ENCODE assay signal across 20 cellular contexts in the genomic region with DNA sequence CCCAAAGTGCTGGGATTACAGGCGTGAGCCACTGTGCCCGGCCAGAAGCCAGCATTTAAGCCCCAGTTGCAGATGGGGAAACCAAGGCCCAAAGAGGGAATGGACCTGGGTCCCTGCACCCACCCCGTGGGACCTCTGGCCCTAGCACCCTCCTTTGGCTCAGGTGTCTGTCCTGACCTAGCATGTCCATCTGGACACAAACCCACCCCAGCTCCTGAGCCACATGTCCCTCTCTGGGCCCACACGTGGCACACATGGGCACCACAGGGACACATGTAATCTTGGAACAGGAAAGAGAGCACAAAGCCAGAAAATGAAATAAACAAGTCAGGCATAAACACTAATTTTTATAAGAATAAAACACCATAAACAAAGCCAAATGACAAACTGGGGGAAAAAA. TPM values are rescaled to one million over a fixed set of nuclear protein-coding genes. Genes with fewer than 3 reads are reported as not detected.
DNase-seq lines count a peak whose midpoint lies in the region; ATAC-seq and TF ChIP-seq lines count a peak whose summit lies in the region.
"Had no signal": no experiment of that assay in that cellular context is flagged by ENCODE, and none has a peak within 500 bp of the region (broad histone marks: within the 10 kb centered on the region; RNA-seq: fewer than 3 reads in every experiment).

No MANE protein-coding gene starts in this region.

- H3K9ac ChIP-seq in SK-N-SH (no peak overlapping the region), neural progenitor cell (no peak overlapping the region)
- H3K9ac ChIP-seq: KMS-11 had no signal

- no peak overlapping the region for H3K27ac Mint-ChIP-seq in neural progenitor cell
- peak overlapping the region; percentile 31 for H3K27ac Mint-ChIP-seq in stimulated activated memory B cell treated with anti-CD40 and anti-IgM and Interleukin-4, amounts not matched to agents 10 μg/mL and 1 μg/mL and 100 μg/mL, for 72 hours
- H3K27ac Mint-ChIP-seq: CD8-positive, alpha-beta T cell; GM23338; H9 had no signal

- TF ChIP-seq CTCF in SK-N-SH (IDR thresholded peaks at IDR 0.05) (no peak), Panc1 (IDR thresholded peaks at IDR 0.05) (no peak), neural progenitor cell (IDR thresholded peaks at IDR 0.05) (no peak), heart right ventricle (IDR thresholded peaks at IDR 0.05) (no peak)

- H3K27ac ChIP-seq in SK-N-SH (ENCODE audit: low read depth in 2 of 2, low read length in 1 of 2) = no peak overlapping the region
- peak overlapping the region; percentile 17; the same call in 1 of the 2 replicates for H3K27ac ChIP-seq in Panc1 (ENCODE audit: low read length)
- H3K27ac ChIP-seq in neural progenitor cell = no peak overlapping the region
- H3K27ac ChIP-seq in heart right ventricle = no peak overlapping the region
- H3K27ac ChIP-seq: 22Rv1, KMS-11 had no signal

- no peak for TF ChIP-seq RAD21 in SK-N-SH (IDR thresholded peaks at IDR 0.05; ENCODE audit: low read length)

- POLR2A ChIA-PET in SK-N-SH (lab: Yijun Ruan, JAX) = interaction anchor here (0.7 kb wide), 1 partner anchor 204 kb away, joined by 4 read pairs; no protein-coding TSS in a partner anchor
- POLR2A ChIA-PET in Panc1 (lab: Charles Lee) = no interaction called here

- H4K20me1 ChIP-seq in SK-N-SH (ENCODE audit: insufficient read depth) (no peaks in the 10 kb centered on the region), neural progenitor cell (ENCODE audit: low read depth) (no peaks in the 10 kb centered on the region)

- H3K4me1 ChIP-seq in SK-N-SH (ENCODE audit: control insufficient read depth in 1 of 2, insufficient read depth in 2 of 2, low read depth in 1 of 2, low read length in 1 of 2) (peaks cover 0 to 8% of the 10 kb centered on the region in 2 experiments; a peak in 2 of 4 replicates), Panc1 (ENCODE audit: control insufficient read depth, insufficient read depth, low read length) (no peaks in the 10 kb centered on the region), neural progenitor cell (peaks cover 6% of the 10 kb centered on the region), heart right ventricle (peaks cover 0 to 10% (median 3%) of the 10 kb centered on the region in 9 donors)
- H3K4me1 ChIP-seq: A549 had no signal

- H3K4me3 Mint-ChIP-seq in neural progenitor cell = peak overlapping the region; percentile 52
- H3K4me3 Mint-ChIP-seq in stimulated activated memory B cell treated with anti-CD40 and anti-IgM and Interleukin-4, amounts not matched to agents 10 μg/mL and 1 μg/mL and 100 μg/mL, for 72 hours = no peak overlapping the region
- H3K4me3 Mint-ChIP-seq: CD8-positive, alpha-beta T cell; GM23338; H9 had no signal

- H3K4me2 ChIP-seq in SK-N-SH (no peak overlapping the region), neural progenitor cell (no peak overlapping the region)
- H3K4me2 ChIP-seq: A549, GM23338, KMS-11 had no signal

- H3K79me2 ChIP-seq in SK-N-SH (ENCODE audit: insufficient read depth) (no peaks in the 10 kb centered on the region), neural progenitor cell (ENCODE audit: low read depth) (no peaks in the 10 kb centered on the region)

- DNase-seq in SK-N-SH (peak; percentile 6), Panc1 (ENCODE audit: low read depth, low spot score) (no peak), neural progenitor cell (ENCODE audit: low spot score) (no peak), heart right ventricle (no peak)
- DNase-seq in stimulated activated CD4-positive, alpha-beta T cell treated with anti-CD3 and anti-CD28 coated beads, Interleukin-4, amount 100 ng/mL, for 1 hour = no peak
- DNase-seq: AML-193; Calu3; CD8-positive, alpha-beta T cell; DMS 273 treated with DMSO at 0.1 percent for 48 hours; DMS53; DND-41; EL; H9 had no signal

- H3K9me2 ChIP-seq in SK-N-SH = no peaks in the 10 kb centered on the region

- intact Hi-C loops in Panc1 (cut with micrococcal nuclease; ENCODE audit: unreplicated experiment) (no loop called here), heart right ventricle (cut with DNase I) (loop anchor here in 1 of 10 donors (5.0 kb wide), 1 partner anchor 502 kb away; no protein-coding TSS in a partner anchor)

- TF ChIP-seq EP300 in SK-N-SH (IDR thresholded peaks at IDR 0.05; ENCODE audit: borderline replicate concordance in 1 of 2, low read depth in 1 of 2, low read length in 1 of 2) = no peak

- H3K27me3 Mint-ChIP-seq in neural progenitor cell (ENCODE audit: insufficient read depth, low read depth) = no peaks in the 10 kb centered on the region
- H3K27me3 Mint-ChIP-seq in stimulated activated memory B cell treated with anti-CD40 and anti-IgM and Interleukin-4, amounts not matched to agents 10 μg/mL and 1 μg/mL and 100 μg/mL, for 72 hours = peaks cover 13% of the 10 kb centered on the region

- H3K4me1 Mint-ChIP-seq in neural progenitor cell = peaks cover 2% of the 10 kb centered on the region
- H3K4me1 Mint-ChIP-seq in stimulated activated memory B cell treated with anti-CD40 and anti-IgM and Interleukin-4, amounts not matched to agents 10 μg/mL and 1 μg/mL and 100 μg/mL, for 72 hours = peaks cover 7% of the 10 kb centered on the region

- ATAC-seq in SK-N-SH treated with all-trans-retinoic acid at 6 μM for 48 hours (no peak), Panc1 (no peak), HG03025 (IDR thresholded peaks at IDR 0.05; ENCODE audit: low FRiP score, unreplicated experiment) (no peak), heart right ventricle (no peak)
- ATAC-seq in stimulated activated memory B cell treated with anti-CD40 and anti-IgM and Interleukin-4, amounts not matched to agents 10 μg/mL and 1 μg/mL and 100 μg/mL, for 72 hours = no peak
- ATAC-seq: A549; CD8-positive, alpha-beta T cell; GM23338 had no signal

- H3F3A ChIP-seq in SK-N-SH (replicated peaks; ENCODE audit: insufficient read depth) (peaks cover 2% of the 10 kb centered on the region), neural progenitor cell (ENCODE audit: low read depth) (no peaks in the 10 kb centered on the region)

- H3K4me3 ChIP-seq in SK-N-SH (ENCODE audit: low read depth in 2 of 2, low read length in 1 of 2) (no peak overlapping the region), Panc1 (ENCODE audit: low read depth in 2 of 2, low read length in 2 of 2) (no peak overlapping the region), neural progenitor cell (no peak overlapping the region), heart right ventricle (no peak overlapping the region)
- H3K4me3 ChIP-seq: A549, GM23338 had no signal

- no peaks in the 10 kb centered on the region for H3K36me3 Mint-ChIP-seq in neural progenitor cell
- H3K36me3 Mint-ChIP-seq in stimulated activated memory B cell treated with anti-CD40 and anti-IgM and Interleukin-4, amounts not matched to agents 10 μg/mL and 1 μg/mL and 100 μg/mL, for 72 hours = no peaks in the 10 kb centered on the region
- H3K36me3 Mint-ChIP-seq: CD8-positive, alpha-beta T cell had no signal

- H3K9me3 Mint-ChIP-seq in neural progenitor cell = no peaks in the 10 kb centered on the region
- no peaks in the 10 kb centered on the region for H3K9me3 Mint-ChIP-seq in stimulated activated memory B cell treated with anti-CD40 and anti-IgM and Interleukin-4, amounts not matched to agents 10 μg/mL and 1 μg/mL and 100 μg/mL, for 72 hours
- H3K9me3 Mint-ChIP-seq: CD8-positive, alpha-beta T cell; GM23338; H9 had no signal

- H3K27me3 ChIP-seq in SK-N-SH (ENCODE audit: insufficient read depth) = no peaks in the 10 kb centered on the region
- H3K27me3 ChIP-seq in Panc1 (ENCODE audit: control insufficient read depth, insufficient read depth, low read length) = no peaks in the 10 kb centered on the region
- H3K27me3 ChIP-seq in neural progenitor cell = no peaks in the 10 kb centered on the region
- no peaks in the 10 kb centered on the region for H3K27me3 ChIP-seq in heart right ventricle

- H3K9me3 ChIP-seq in SK-N-SH (no peaks in the 10 kb centered on the region), Panc1 (ENCODE audit: control insufficient read depth, insufficient read depth, low read depth, low read length) (no peaks in the 10 kb centered on the region), neural progenitor cell (ENCODE audit: low read depth) (no peaks in the 10 kb centered on the region), heart right ventricle (no peaks in the 10 kb centered on the region)
- H3K9me3 ChIP-seq: A549 had no signal

- in situ Hi-C loops in Panc1 (cut with HindIII; ENCODE audit: low pct_unique_long_range_greater_than_20kb, low sequenced_read_pairs) = no loop called here

- no TSS peak for BruUV-seq in Panc1 (replicated peaks; lab: Mats Ljungman, UMichigan)

- no peak overlapping the region for H2AFZ ChIP-seq in SK-N-SH (ENCODE audit: low read depth)
- H2AFZ ChIP-seq in neural progenitor cell (replicated peaks) = no peak overlapping the region
- H2AFZ ChIP-seq: GM23338 had no signal

- CTCF ChIA-PET in SK-N-SH (lab: Yijun Ruan, JAX) = no interaction called here
- CTCF ChIA-PET in Panc1 (lab: Charles Lee) = no interaction called here

- H3K36me3 ChIP-seq in SK-N-SH (replicated peaks in 1 of 2; ENCODE audit: control insufficient read depth in 1 of 2, insufficient read depth in 2 of 2, low read length in 1 of 2) = no peaks in the 10 kb centered on the region
- no peaks in the 10 kb centered on the region for H3K36me3 ChIP-seq in Panc1 (ENCODE audit: control insufficient read depth, insufficient read depth, low read length)
- H3K36me3 ChIP-seq in neural progenitor cell = no peaks in the 10 kb centered on the region
- peaks cover 0 to 11% (median 0%) of the 10 kb centered on the region in 9 donors for H3K36me3 ChIP-seq in heart right ventricle

- WGBS in SK-N-SH (ENCODE audit: low lambda C conversion rate) = 100% methylated on average over 2 of the region's 4 CpGs
- WGBS in heart right ventricle, 2 donors = 94 to 95% methylated on average over 4 of the region's 4 CpGs

RNA-seq across cellular contexts. Expression of gene GGT5, which starts 9.6 kb away (rescaled TPM):
- 3.3 and 4.6 TPM in 2 replicates for polyA plus RNA-seq in SK-N-SH (2012; rRNA removed)
- polyA plus RNA-seq in SK-N-SH (2012; cell fraction: cytosol; rRNA removed) = 1.2 and 2.7 TPM in 2 replicates
- polyA plus RNA-seq in SK-N-SH (2012; cell fraction: nucleus; rRNA removed) = 6.3 and 7.6 TPM in 2 replicates
- 3.6 TPM for total RNA-seq in Panc1 (2021; ENCODE audit: unreplicated experiment)
- 3.3 TPM for polyA plus RNA-seq in Panc1 (2012; ENCODE audit: insufficient read length)
- total RNA-seq in neural progenitor cell (ENCODE audit: low replicate concordance) = not detected in 2 replicates
- 10 to 100 TPM in 4 of 10 donors, 1 to 10 TPM in 6; 4.3 to 32.7 (median 8.5) TPM for total RNA-seq in heart right ventricle
- polyA plus RNA-seq in heart right ventricle = 10 to 100 TPM; 66.5 to 67.4 TPM
- total RNA-seq: CD8-positive, alpha-beta T cell; GM23338 had no signal
- polyA plus RNA-seq: GM23338 had no signal

RNA-seq across cellular contexts. Expression of gene SPECC1L, which starts 35.3 kb away (rescaled TPM):
- polyA plus RNA-seq in SK-N-SH (2012; rRNA removed) (22.9 and 25.9 TPM in 2 replicates), heart right ventricle (1 to 10 TPM; 8.3 to 9.1 TPM)
- polyA plus RNA-seq in SK-N-SH (2012; cell fraction: cytosol; rRNA removed) = 17.8 and 21.8 TPM in 2 replicates
- 36.5 and 44.0 TPM in 2 replicates for polyA plus RNA-seq in SK-N-SH (2012; cell fraction: nucleus; rRNA removed)
- total RNA-seq in Panc1 (2021; ENCODE audit: unreplicated experiment) (43.3 TPM), neural progenitor cell (ENCODE audit: low replicate concordance) (35.8 and 48.9 TPM in 2 replicates), heart right ventricle (10 to 100 TPM; 34.4 to 61.7 (median 51.8) TPM)
- 17.7 TPM for polyA plus RNA-seq in Panc1 (2012; ENCODE audit: insufficient read length)

RNA-seq across cellular contexts. Expression of gene SUSD2, which starts 54.0 kb away (rescaled TPM):
- polyA plus RNA-seq in SK-N-SH (2012; rRNA removed) = 0.76 and 0.82 TPM in 2 replicates
- polyA plus RNA-seq in SK-N-SH (2012; cell fraction: cytosol; rRNA removed) = 0.18 and 0.26 TPM in 2 replicates
- 1.7 and 2.2 TPM in 2 replicates for polyA plus RNA-seq in SK-N-SH (2012; cell fraction: nucleus; rRNA removed)
- total RNA-seq in Panc1 (2021; ENCODE audit: unreplicated experiment) = 10.6 TPM
- 41.0 TPM for polyA plus RNA-seq in Panc1 (2012; ENCODE audit: insufficient read length)
- 0.02 and 0.25 TPM in 2 replicates for total RNA-seq in neural progenitor cell (ENCODE audit: low replicate concordance)
- total RNA-seq in heart right ventricle = 1 to 10 TPM in 6 of 10 donors, under 1 TPM in 4; 0.57 to 6.7 (median 1.5) TPM
- polyA plus RNA-seq in heart right ventricle = 1 to 10 TPM; 5.4 to 6.5 TPM
